Comparison of ENCODE assay signal across 20 cellular contexts in the genomic region with DNA sequence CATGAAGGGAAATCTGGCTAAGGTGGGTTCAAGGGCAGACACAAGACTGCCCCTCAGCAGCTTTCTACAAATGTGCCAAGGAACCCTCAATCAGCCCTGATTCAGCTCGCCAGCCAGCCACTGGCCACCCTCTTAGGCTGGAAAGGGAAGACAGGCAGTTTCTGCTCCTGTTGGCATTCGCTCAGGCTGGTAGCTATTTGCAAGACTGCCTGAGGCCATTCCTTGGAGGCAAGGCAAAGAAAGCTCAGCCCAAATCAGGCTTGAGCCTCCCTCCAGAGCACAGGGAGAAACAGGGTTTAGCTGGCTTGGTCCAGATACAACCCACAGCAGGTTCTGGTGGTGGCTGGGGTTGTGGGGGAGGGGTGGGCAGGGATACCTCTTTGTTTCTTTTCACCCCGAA.
"Had no signal": no experiment of that assay in that cellular context is flagged by ENCODE, and none has a peak within 500 bp of the region (broad histone marks: within the 10 kb centered on the region; RNA-seq: fewer than 3 reads in every experiment).

No MANE protein-coding gene starts in this region.

- H3K4me1 Mint-ChIP-seq: activated CD4-positive, alpha-beta memory T cell treated with anti-CD3 and anti-CD28 coated beads, Interleukin-2, amount 10 ng/mL, durations not matched to agents 7 days and 5 days; activated CD4-positive, alpha-beta T cell treated with anti-CD3 and anti-CD28 coated beads for 36 hours had no signal

- H3K4me1 ChIP-seq: foreskin keratinocyte, testis, upper lobe of right lung had no signal

- ATAC-seq: activated CD4-positive, alpha-beta T cell treated with anti-CD3 and anti-CD28 coated beads for 36 hours; foreskin keratinocyte; left lobe of liver; stimulated activated naive CD8-positive, alpha-beta T cell treated with anti-CD3 and anti-CD28 coated beads, Interleukin-15, amount 100 ng/mL, for 72 hours; upper lobe of right lung had no signal

- H3K27ac Mint-ChIP-seq: activated CD4-positive, alpha-beta memory T cell treated with anti-CD3 and anti-CD28 coated beads, Interleukin-2, amount 10 ng/mL, durations not matched to agents 7 days and 5 days; activated CD4-positive, alpha-beta T cell treated with anti-CD3 and anti-CD28 coated beads for 36 hours; activated T-helper 1 cell treated with anti-CD3 and anti-CD28 coated beads, Interleukin-12 subunit alpha, Interleukin-12 subunit beta, Interleukin-2, Interleukin-4 antibody, amounts not matched to agents 30 ng/mL and 10 ng/mL and 1 ng/mL, durations not matched to agents 14 hours and 24 hours and 36 hours had no signal

- DNase-seq: activated CD4-positive, alpha-beta memory T cell treated with anti-CD3 and anti-CD28 coated beads, Interleukin-2, amount 10 ng/mL, durations not matched to agents 7 days and 5 days; activated CD4-positive, alpha-beta T cell treated with anti-CD3 and anti-CD28 coated beads for 36 hours; activated CD8-positive, alpha-beta memory T cell treated with anti-CD3 and anti-CD28 coated beads, Interleukin-2, amount 50 U/mL, for 48 hours; activated naive CD4-positive, alpha-beta T cell; cerebellar nuclear complex; foreskin keratinocyte; head of caudate nucleus; islet precursor cell; mammary epithelial cell; nephron progenitor cell; ovary; stimulated activated CD4-positive, alpha-beta T cell treated with anti-CD3 and anti-CD28 coated beads, Interleukin-15, amount 100 ng/mL, for 24 hours; stimulated activated CD4-positive, alpha-beta T cell treated with anti-CD3 and anti-CD28 coated beads, Interleukin-4, amount 100 ng/mL, for 24 hours; stimulated activated naive CD8-positive, alpha-beta T cell treated with anti-CD3 and anti-CD28 coated beads, Interleukin-15, amount 100 ng/mL, for 72 hours; T-helper 9 cell; testis; upper lobe of right lung had no signal

- H3K27me3 ChIP-seq: esophagus muscularis mucosa, foreskin keratinocyte, ovary, testis, upper lobe of right lung had no signal

- H3K4me3 Mint-ChIP-seq: activated CD4-positive, alpha-beta memory T cell treated with anti-CD3 and anti-CD28 coated beads, Interleukin-2, amount 10 ng/mL, durations not matched to agents 7 days and 5 days; activated CD4-positive, alpha-beta T cell treated with anti-CD3 and anti-CD28 coated beads for 36 hours; activated T-helper 1 cell treated with anti-CD3 and anti-CD28 coated beads, Interleukin-12 subunit alpha, Interleukin-12 subunit beta, Interleukin-2, Interleukin-4 antibody, amounts not matched to agents 30 ng/mL and 10 ng/mL and 1 ng/mL, durations not matched to agents 14 hours and 24 hours and 36 hours; nephron progenitor cell; stimulated activated naive CD8-positive, alpha-beta T cell treated with anti-CD3 and anti-CD28 coated beads, Interleukin-15, amount 100 ng/mL, for 72 hours had no signal

- H3K4me3 ChIP-seq: esophagus muscularis mucosa, ovary, testis, upper lobe of right lung had no signal

- H3K9me3 Mint-ChIP-seq: activated CD4-positive, alpha-beta memory T cell treated with anti-CD3 and anti-CD28 coated beads, Interleukin-2, amount 10 ng/mL, durations not matched to agents 7 days and 5 days; activated T-helper 1 cell treated with anti-CD3 and anti-CD28 coated beads, Interleukin-12 subunit alpha, Interleukin-12 subunit beta, Interleukin-2, Interleukin-4 antibody, amounts not matched to agents 30 ng/mL and 10 ng/mL and 1 ng/mL, durations not matched to agents 14 hours and 24 hours and 36 hours; nephron progenitor cell; stimulated activated naive CD8-positive, alpha-beta T cell treated with anti-CD3 and anti-CD28 coated beads, Interleukin-15, amount 100 ng/mL, for 72 hours had no signal

- H3K27ac ChIP-seq: esophagus muscularis mucosa, foreskin keratinocyte, ovary, testis, upper lobe of right lung had no signal

- H3K36me3 ChIP-seq: ovary had no signal

- H3K27me3 Mint-ChIP-seq: activated CD4-positive, alpha-beta T cell treated with anti-CD3 and anti-CD28 coated beads for 36 hours; stimulated activated naive CD8-positive, alpha-beta T cell treated with anti-CD3 and anti-CD28 coated beads, Interleukin-15, amount 100 ng/mL, for 72 hours had no signal

- H3K9me3 ChIP-seq: esophagus muscularis mucosa, ovary, testis, upper lobe of right lung had no signal
